In the genomic region with DNA sequence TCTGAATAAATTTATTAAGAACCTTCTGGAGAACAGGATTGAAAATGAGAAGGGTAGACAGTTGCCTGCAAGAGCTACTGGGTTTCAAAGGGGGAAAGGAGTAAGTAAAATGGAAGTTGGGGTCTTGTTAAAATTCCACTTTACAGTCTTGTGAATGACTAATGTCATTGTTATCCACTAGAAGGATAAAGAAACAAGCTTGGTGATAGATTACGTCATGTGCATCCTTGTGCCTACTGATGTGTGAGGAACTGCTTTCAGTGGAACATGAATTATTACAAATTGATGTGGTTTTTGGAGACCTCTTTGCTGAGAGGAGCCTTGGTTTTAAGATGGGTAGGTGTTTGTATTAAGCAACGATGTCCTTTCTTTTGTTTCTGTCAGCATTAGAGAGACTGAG, we compare ENCODE assay signal across 1 cellular context.
TF ChIP-seq lines count a peak whose summit lies in the region.

No MANE protein-coding gene starts in this region.

TF ChIP-seq in HEK293, 187 proteins besides CTCF, POLR2A, EP300 and RAD21 (continued from another document):
- TF ChIP-seq ZNF16 (tag by site-specific recombination; IDR thresholded peaks at IDR 0.05; ENCODE audit: low read depth) = no peak
- TF ChIP-seq, protein P1, sequence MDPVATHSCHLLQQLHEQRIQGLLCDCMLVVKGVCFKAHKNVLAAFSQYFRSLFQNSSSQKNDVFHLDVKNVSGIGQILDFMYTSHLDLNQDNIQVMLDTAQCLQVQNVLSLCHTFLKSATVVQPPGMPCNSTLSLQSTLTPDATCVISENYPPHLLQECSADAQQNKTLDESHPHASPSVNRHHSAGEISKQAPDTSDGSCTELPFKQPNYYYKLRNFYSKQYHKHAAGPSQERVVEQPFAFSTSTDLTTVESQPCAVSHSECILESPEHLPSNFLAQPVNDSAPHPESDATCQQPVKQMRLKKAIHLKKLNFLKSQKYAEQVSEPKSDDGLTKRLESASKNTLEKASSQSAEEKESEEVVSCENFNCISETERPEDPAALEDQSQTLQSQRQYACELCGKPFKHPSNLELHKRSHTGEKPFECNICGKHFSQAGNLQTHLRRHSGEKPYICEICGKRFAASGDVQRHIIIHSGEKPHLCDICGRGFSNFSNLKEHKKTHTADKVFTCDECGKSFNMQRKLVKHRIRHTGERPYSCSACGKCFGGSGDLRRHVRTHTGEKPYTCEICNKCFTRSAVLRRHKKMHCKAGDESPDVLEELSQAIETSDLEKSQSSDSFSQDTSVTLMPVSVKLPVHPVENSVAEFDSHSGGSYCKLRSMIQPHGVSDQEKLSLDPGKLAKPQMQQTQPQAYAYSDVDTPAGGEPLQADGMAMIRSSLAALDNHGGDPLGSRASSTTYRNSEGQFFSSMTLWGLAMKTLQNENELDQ (tag by site-specific recombination; IDR thresholded peaks at IDR 0.05; ENCODE audit: low read depth) = no peak
- no peak for TF ChIP-seq KLF16 (tag by site-specific recombination; IDR thresholded peaks at IDR 0.05)
- TF ChIP-seq ZNF274 (IDR thresholded peaks at IDR 0.05; ENCODE audit: low read length) = no peak
- no peak for TF ChIP-seq ZNF274 (tag by site-specific recombination; IDR thresholded peaks at IDR 0.05; ENCODE audit: borderline replicate concordance)
- TF ChIP-seq ZNF350 (tag by site-specific recombination; IDR thresholded peaks at IDR 0.05) = no peak
- peak; percentile 65 for TF ChIP-seq ZNF629 (tag by site-specific recombination; IDR thresholded peaks at IDR 0.05)
- no peak for TF ChIP-seq ZNF777 (tag by site-specific recombination; IDR thresholded peaks at IDR 0.05; ENCODE audit: borderline replicate concordance)
- TF ChIP-seq, protein P2, sequence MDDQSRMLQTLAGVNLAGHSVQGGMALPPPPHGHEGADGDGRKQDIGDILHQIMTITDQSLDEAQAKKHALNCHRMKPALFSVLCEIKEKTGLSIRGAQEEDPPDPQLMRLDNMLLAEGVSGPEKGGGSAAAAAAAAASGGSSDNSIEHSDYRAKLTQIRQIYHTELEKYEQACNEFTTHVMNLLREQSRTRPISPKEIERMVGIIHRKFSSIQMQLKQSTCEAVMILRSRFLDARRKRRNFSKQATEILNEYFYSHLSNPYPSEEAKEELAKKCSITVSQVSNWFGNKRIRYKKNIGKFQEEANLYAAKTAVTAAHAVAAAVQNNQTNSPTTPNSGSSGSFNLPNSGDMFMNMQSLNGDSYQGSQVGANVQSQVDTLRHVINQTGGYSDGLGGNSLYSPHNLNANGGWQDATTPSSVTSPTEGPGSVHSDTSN (CRISPR knock-in tag; IDR thresholded peaks at IDR 0.05) = no peak
- no peak for TF ChIP-seq GLI4 (tag by site-specific recombination; IDR thresholded peaks at IDR 0.05)
- TF ChIP-seq, protein P3, sequence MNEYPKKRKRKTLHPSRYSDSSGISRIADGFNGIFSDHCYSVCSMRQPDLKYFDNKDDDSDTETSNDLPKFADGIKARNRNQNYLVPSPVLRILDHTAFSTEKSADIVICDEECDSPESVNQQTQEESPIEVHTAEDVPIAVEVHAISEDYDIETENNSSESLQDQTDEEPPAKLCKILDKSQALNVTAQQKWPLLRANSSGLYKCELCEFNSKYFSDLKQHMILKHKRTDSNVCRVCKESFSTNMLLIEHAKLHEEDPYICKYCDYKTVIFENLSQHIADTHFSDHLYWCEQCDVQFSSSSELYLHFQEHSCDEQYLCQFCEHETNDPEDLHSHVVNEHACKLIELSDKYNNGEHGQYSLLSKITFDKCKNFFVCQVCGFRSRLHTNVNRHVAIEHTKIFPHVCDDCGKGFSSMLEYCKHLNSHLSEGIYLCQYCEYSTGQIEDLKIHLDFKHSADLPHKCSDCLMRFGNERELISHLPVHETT (tag by site-specific recombination; IDR thresholded peaks at IDR 0.05) = no peak
- TF ChIP-seq, protein P4, sequence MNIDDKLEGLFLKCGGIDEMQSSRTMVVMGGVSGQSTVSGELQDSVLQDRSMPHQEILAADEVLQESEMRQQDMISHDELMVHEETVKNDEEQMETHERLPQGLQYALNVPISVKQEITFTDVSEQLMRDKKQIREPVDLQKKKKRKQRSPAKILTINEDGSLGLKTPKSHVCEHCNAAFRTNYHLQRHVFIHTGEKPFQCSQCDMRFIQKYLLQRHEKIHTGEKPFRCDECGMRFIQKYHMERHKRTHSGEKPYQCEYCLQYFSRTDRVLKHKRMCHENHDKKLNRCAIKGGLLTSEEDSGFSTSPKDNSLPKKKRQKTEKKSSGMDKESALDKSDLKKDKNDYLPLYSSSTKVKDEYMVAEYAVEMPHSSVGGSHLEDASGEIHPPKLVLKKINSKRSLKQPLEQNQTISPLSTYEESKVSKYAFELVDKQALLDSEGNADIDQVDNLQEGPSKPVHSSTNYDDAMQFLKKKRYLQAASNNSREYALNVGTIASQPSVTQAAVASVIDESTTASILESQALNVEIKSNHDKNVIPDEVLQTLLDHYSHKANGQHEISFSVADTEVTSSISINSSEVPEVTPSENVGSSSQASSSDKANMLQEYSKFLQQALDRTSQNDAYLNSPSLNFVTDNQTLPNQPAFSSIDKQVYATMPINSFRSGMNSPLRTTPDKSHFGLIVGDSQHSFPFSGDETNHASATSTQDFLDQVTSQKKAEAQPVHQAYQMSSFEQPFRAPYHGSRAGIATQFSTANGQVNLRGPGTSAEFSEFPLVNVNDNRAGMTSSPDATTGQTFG (tag by site-specific recombination; IDR thresholded peaks at IDR 0.05; ENCODE audit: borderline replicate concordance) = no peak
- no peak for TF ChIP-seq ZNF423 (tag by site-specific recombination; IDR thresholded peaks at IDR 0.05)
- 0 out of 2 replicates have a peak, but pooled peaks have one; percentile 17 for TF ChIP-seq KLF8 (tag by site-specific recombination; IDR thresholded peaks at IDR 0.05)
- TF ChIP-seq, protein P5, sequence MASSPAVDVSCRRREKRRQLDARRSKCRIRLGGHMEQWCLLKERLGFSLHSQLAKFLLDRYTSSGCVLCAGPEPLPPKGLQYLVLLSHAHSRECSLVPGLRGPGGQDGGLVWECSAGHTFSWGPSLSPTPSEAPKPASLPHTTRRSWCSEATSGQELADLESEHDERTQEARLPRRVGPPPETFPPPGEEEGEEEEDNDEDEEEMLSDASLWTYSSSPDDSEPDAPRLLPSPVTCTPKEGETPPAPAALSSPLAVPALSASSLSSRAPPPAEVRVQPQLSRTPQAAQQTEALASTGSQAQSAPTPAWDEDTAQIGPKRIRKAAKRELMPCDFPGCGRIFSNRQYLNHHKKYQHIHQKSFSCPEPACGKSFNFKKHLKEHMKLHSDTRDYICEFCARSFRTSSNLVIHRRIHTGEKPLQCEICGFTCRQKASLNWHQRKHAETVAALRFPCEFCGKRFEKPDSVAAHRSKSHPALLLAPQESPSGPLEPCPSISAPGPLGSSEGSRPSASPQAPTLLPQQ (tag by site-specific recombination; IDR thresholded peaks at IDR 0.05) = no peak
- TF ChIP-seq ZNF792 (tag by site-specific recombination; IDR thresholded peaks at IDR 0.05) = no peak
- no peak for TF ChIP-seq ZNF623 (tag by site-specific recombination; IDR thresholded peaks at IDR 0.05)
- TF ChIP-seq EGR2 (tag by site-specific recombination; IDR thresholded peaks at IDR 0.05; ENCODE audit: low read depth) = no peak
- no peak for TF ChIP-seq ZNF791 (tag by site-specific recombination; IDR thresholded peaks at IDR 0.05)
- TF ChIP-seq ZNF157 (tag by site-specific recombination; IDR thresholded peaks at IDR 0.05) = no peak
- no peak for TF ChIP-seq ZNF830 (tag by site-specific recombination; IDR thresholded peaks at IDR 0.05; ENCODE audit: low read depth)
- TF ChIP-seq ZNF10 (tag by site-specific recombination; IDR thresholded peaks at IDR 0.05) = no peak
- no peak for TF ChIP-seq ZNF140 (tag by site-specific recombination; IDR thresholded peaks at IDR 0.05)
- TF ChIP-seq, protein P6, sequence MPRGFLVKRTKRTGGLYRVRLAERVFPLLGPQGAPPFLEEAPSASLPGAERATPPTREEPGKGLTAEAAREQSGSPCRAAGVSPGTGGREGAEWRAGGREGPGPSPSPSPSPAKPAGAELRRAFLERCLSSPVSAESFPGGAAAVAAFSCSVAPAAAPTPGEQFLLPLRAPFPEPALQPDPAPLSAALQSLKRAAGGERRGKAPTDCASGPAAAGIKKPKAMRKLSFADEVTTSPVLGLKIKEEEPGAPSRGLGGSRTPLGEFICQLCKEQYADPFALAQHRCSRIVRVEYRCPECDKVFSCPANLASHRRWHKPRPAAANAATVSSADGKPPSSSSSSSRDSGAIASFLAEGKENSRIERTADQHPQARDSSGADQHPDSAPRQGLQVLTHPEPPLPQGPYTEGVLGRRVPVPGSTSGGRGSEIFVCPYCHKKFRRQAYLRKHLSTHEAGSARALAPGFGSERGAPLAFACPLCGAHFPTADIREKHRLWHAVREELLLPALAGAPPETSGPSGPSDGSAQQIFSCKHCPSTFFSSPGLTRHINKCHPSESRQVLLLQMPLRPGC (tag by site-specific recombination; IDR thresholded peaks at IDR 0.05) = no peak
- TF ChIP-seq ZNF37A (tag by site-specific recombination; IDR thresholded peaks at IDR 0.05) = no peak
- TF ChIP-seq ZNF843 (tag by site-specific recombination; IDR thresholded peaks at IDR 0.05) = 0 out of 2 replicates have a peak, but pooled peaks have one; percentile 36
